ENCODE assay signal across 8 cellular contexts in genomic region chr5:17255471-17256016, GRCh38. TPM values are rescaled to one million over a fixed set of nuclear protein-coding genes. Genes with fewer than 3 reads are reported as not detected.
DNase-seq lines count a peak whose midpoint lies in the region; ATAC-seq, FAIRE-seq and TF ChIP-seq lines count a peak whose summit lies in the region.

No MANE protein-coding gene starts in this region.

- H3K79me2 ChIP-seq in astrocyte (ENCODE audit: insufficient read depth, low read length) = peaks cover 100% of the 10 kb centered on the region

- peaks cover 11% of the 10 kb centered on the region for H3K36me3 ChIP-seq in astrocyte (ENCODE audit: insufficient read depth, low read length)

- peaks cover 5% of the 10 kb centered on the region for H3K9me3 Mint-ChIP-seq in astrocyte (ENCODE audit: unreplicated experiment)

- FAIRE-seq in A549 (lab: Jason Lieb, UNC) (no peak), astrocyte (lab: Jason Lieb, UNC) (no peak)

- DNase-seq in A549 (ENCODE audit: low read depth in 1 of 2, low spot score in 1 of 2) = no peak
- no peak for DNase-seq in astrocyte (ENCODE audit: low read depth)
- DNase-seq in SK-N-DZ (ENCODE audit: low spot score) = no peak
- DNase-seq in amniotic stem cell (lab: John Stamatoyannopoulos, UW) = no peak
- DNase-seq in NCI-H2196 (lab: John Stamatoyannopoulos, UW; ENCODE audit: unreplicated experiment) = no peak
- DNase-seq in GM19240 (ENCODE audit: insufficient read length, low spot score) = no peak

- peak; percentile 37 to 60; a peak in 3 of 5 replicates for TF ChIP-seq EP300 in A549 (IDR thresholded peaks at IDR 0.05)

- TF ChIP-seq POLR2A in A549 (IDR thresholded peaks at IDR 0.05; ENCODE audit: low read length) = no peak

- H3K4me2 ChIP-seq in A549 (peak overlapping the region; percentile 51), astrocyte (ENCODE audit: low read length) (no peak overlapping the region)

- TF ChIP-seq CTCF in A549 (IDR thresholded peaks at IDR 0.05) (no peak), astrocyte (IDR thresholded peaks at IDR 0.05; ENCODE audit: insufficient read depth, low read depth, low read length) (no peak)

- H3K4me1 Mint-ChIP-seq in astrocyte (ENCODE audit: low read depth, unreplicated experiment) = peaks cover 69% of the 10 kb centered on the region

- no peaks in the 10 kb centered on the region for H3K27me3 Mint-ChIP-seq in astrocyte (ENCODE audit: low read depth, unreplicated experiment)

- H3K9me3 ChIP-seq in A549 = 0 out of 3 replicates have a peak, but pooled peaks cover 3% of the 10 kb centered on the region
- no peaks in the 10 kb centered on the region for H3K9me3 ChIP-seq in astrocyte (ENCODE audit: insufficient read depth, low read depth, low read length)

- no peak overlapping the region for H3K9ac ChIP-seq in astrocyte (ENCODE audit: low read length)

- no peak overlapping the region for H2AFZ ChIP-seq in astrocyte (ENCODE audit: low read depth, low read length)

- H3K4me3 ChIP-seq in A549 (no peak overlapping the region), astrocyte (ENCODE audit: insufficient read depth, low read depth, low read length) (no peak overlapping the region)

- H3K27me3 ChIP-seq in astrocyte (ENCODE audit: insufficient read depth, low read length) = no peaks in the 10 kb centered on the region

- H4K20me1 ChIP-seq in astrocyte (ENCODE audit: insufficient read depth, low read length) = peaks cover 85% of the 10 kb centered on the region

- no peak overlapping the region for H3K4me3 Mint-ChIP-seq in astrocyte (ENCODE audit: unreplicated experiment)

- POLR2A ChIA-PET in A549 (lab: Yijun Ruan, JAX) = no interaction called here

- ATAC-seq in A549 = peak; percentile 24 to 49
- peak; percentile 56 for ATAC-seq in GM21360 (IDR thresholded peaks at IDR 0.05; ENCODE audit: unreplicated experiment)
- peak; percentile 51 for ATAC-seq in HG03378 (IDR thresholded peaks at IDR 0.05; ENCODE audit: unreplicated experiment)

- peak overlapping the region; percentile 15 for H3K27ac Mint-ChIP-seq in astrocyte (ENCODE audit: unreplicated experiment)

- WGBS in A549 (ENCODE audit: missing lambda C conversion rate) = 16% methylated on average over 6 of the region's 6 CpGs

- H3K36me3 Mint-ChIP-seq in astrocyte (ENCODE audit: low read depth, unreplicated experiment) = peaks cover 21% of the 10 kb centered on the region

- H3K4me1 ChIP-seq in A549 (peaks cover 99% of the 10 kb centered on the region), astrocyte (ENCODE audit: insufficient read depth, low read length) (peaks cover 41% of the 10 kb centered on the region)

- CTCF ChIA-PET in A549 (lab: Yijun Ruan, JAX) = interaction anchor here (1.2 to 1.5 kb wide), 2 partner anchors 39 to 858 kb away, joined by 3 to 6 read pairs; no protein-coding TSS in a partner anchor

- H3K27ac ChIP-seq in A549 (peak overlapping the region; percentile 56 to 75), astrocyte (ENCODE audit: low read depth, low read length) (no peak overlapping the region)

- no peak; a peak in 1 of 5 replicates for TF ChIP-seq RAD21 in A549 (conservative IDR thresholded peaks at IDR 0.05 in 1 of 2, IDR thresholded peaks at IDR 0.05 in 1 of 2)

TF ChIP-seq in A549, 52 proteins besides CTCF, POLR2A, EP300 and RAD21:
- no peak for TF ChIP-seq MYC (IDR thresholded peaks at IDR 0.05; ENCODE audit: borderline replicate concordance, low read length)
- peak; percentile 38 to 58; a peak in 3 of 5 replicates for TF ChIP-seq JUN (IDR thresholded peaks at IDR 0.05)
- no peak for TF ChIP-seq CBX8 (IDR thresholded peaks at IDR 0.05)
- no peak for TF ChIP-seq ZFP36 (IDR thresholded peaks at IDR 0.05; ENCODE audit: borderline replicate concordance, partially characterized antibody)
- TF ChIP-seq BHLHE40 (IDR thresholded peaks at IDR 0.05; ENCODE audit: low read depth, low read length) = no peak
- TF ChIP-seq NPAS2 (CRISPR knock-in tag; IDR thresholded peaks at IDR 0.05; ENCODE audit: borderline replicate concordance) = no peak
- TF ChIP-seq FOXS1 (CRISPR knock-in tag; IDR thresholded peaks at IDR 0.05) = no peak
- TF ChIP-seq CHD2 (IDR thresholded peaks at IDR 0.05; ENCODE audit: low read length, partially characterized antibody) = no peak
- no peak for TF ChIP-seq ZNF302 (CRISPR knock-in tag; IDR thresholded peaks at IDR 0.05)
- no peak for TF ChIP-seq KDM5A (IDR thresholded peaks at IDR 0.05)
- no peak for TF ChIP-seq RFX5 (IDR thresholded peaks at IDR 0.05)
- 0 out of 3 replicates have a peak, but pooled peaks have one; percentile 4 for TF ChIP-seq SMC3 (IDR thresholded peaks at IDR 0.05)
- TF ChIP-seq MAZ (IDR thresholded peaks at IDR 0.05; ENCODE audit: borderline replicate concordance, low read depth, low read length) = no peak
- TF ChIP-seq ZSCAN20 (CRISPR knock-in tag; IDR thresholded peaks at IDR 0.05) = no peak
- TF ChIP-seq HDAC2 (IDR thresholded peaks at IDR 0.05) = no peak
- TF ChIP-seq RCOR1 (IDR thresholded peaks at IDR 0.05; ENCODE audit: low read depth, low read length) = no peak
- TF ChIP-seq, protein P1, sequence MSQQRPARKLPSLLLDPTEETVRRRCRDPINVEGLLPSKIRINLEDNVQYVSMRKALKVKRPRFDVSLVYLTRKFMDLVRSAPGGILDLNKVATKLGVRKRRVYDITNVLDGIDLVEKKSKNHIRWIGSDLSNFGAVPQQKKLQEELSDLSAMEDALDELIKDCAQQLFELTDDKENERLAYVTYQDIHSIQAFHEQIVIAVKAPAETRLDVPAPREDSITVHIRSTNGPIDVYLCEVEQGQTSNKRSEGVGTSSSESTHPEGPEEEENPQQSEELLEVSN (IDR thresholded peaks at IDR 0.05; ENCODE audit: borderline replicate concordance, low read depth) = no peak
- no peak; the same call in 2 of the 3 replicates for TF ChIP-seq BCL3 (IDR thresholded peaks at IDR 0.05)
- peak; percentile 68 to 84 for TF ChIP-seq CEBPB (IDR thresholded peaks at IDR 0.05)
- TF ChIP-seq RNF2 (IDR thresholded peaks at IDR 0.05; ENCODE audit: borderline replicate concordance, low read depth) = no peak
- TF ChIP-seq HES2 (IDR thresholded peaks at IDR 0.05) = peak; percentile 70; the same call in 1 of the 2 replicates
- TF ChIP-seq FOSL2 (IDR thresholded peaks at IDR 0.05) = no peak; the same call in 1 of the 2 replicates
- TF ChIP-seq FOSL2 (CRISPR knock-in tag; IDR thresholded peaks at IDR 0.05) = 0 out of 2 replicates have a peak, but pooled peaks have one; percentile 35
- no peak for TF ChIP-seq ZC3H11A (IDR thresholded peaks at IDR 0.05)
- TF ChIP-seq CHD4 (IDR thresholded peaks at IDR 0.05; ENCODE audit: borderline replicate concordance) = no peak
- TF ChIP-seq JUNB (IDR thresholded peaks at IDR 0.05) = peak; percentile 60
- TF ChIP-seq MAX (IDR thresholded peaks at IDR 0.05) = peak; percentile 34; the same call in 1 of the 2 replicates
- peak; percentile 2 for TF ChIP-seq MAFK (IDR thresholded peaks at IDR 0.05; ENCODE audit: partially characterized antibody)
- TF ChIP-seq HOXB13 (CRISPR knock-in tag; IDR thresholded peaks at IDR 0.05; ENCODE audit: low read depth) = no peak; the same call in 1 of the 2 replicates
- 0 out of 2 replicates have a peak, but pooled peaks have one; percentile 16 for TF ChIP-seq RARB (CRISPR knock-in tag; IDR thresholded peaks at IDR 0.05)

RNA-seq across cellular contexts. Expression of gene BASP1, which starts 38.1 kb away (rescaled TPM):
- polyA plus RNA-seq in A549 (2011; rRNA removed) (369 and 454 TPM in 2 replicates), A549 (2017; fragmentation: RNase III; extraction: RNeasy Plus Mini Kit Qiagen cat#74134 plus additional on column Dnase treatment) (381 to 414 TPM (median 391 TPM) in 3 replicates)
- 308 and 386 TPM in 2 replicates for polyA plus RNA-seq in A549 (2012; cell fraction: cytosol; rRNA removed)
- 121 and 135 TPM in 2 replicates for polyA plus RNA-seq in A549 (2012; cell fraction: nucleus; rRNA removed)
- 48.8 and 53.9 TPM in 2 replicates for polyA minus RNA-seq in A549 (2011; rRNA and poly(A)+ RNA removed)
- 260 and 273 TPM in 2 replicates for total RNA-seq in astrocyte
- 242 and 321 TPM in 2 replicates for polyA plus RNA-seq in SK-N-DZ (2014; cell fraction: cytosol; rRNA removed)
- 109 and 110 TPM in 2 replicates for polyA plus RNA-seq in SK-N-DZ (2014; cell fraction: nucleus; rRNA removed)
